ENCODE assay signal across 20 cellular contexts in genomic region chr3:179452872-179453271, GRCh38. TPM values are rescaled to one million over a fixed set of nuclear protein-coding genes. Genes with fewer than 3 reads are reported as not detected.
DNase-seq lines count a peak whose midpoint lies in the region; ATAC-seq and TF ChIP-seq lines count a peak whose summit lies in the region.
"Had no signal": no experiment of that assay in that cellular context is flagged by ENCODE, and none has a peak within 500 bp of the region (broad histone marks: within the 10 kb centered on the region; RNA-seq: fewer than 3 reads in every experiment).

No MANE protein-coding gene starts in this region.

- ATAC-seq in heart right ventricle (no peak), HG03469 (IDR thresholded peaks at IDR 0.05; ENCODE audit: unreplicated experiment) (no peak), GM19397 (IDR thresholded peaks at IDR 0.05; ENCODE audit: unreplicated experiment) (no peak)
- ATAC-seq: activated CD8-positive, alpha-beta T cell treated with anti-CD3 and anti-CD28 coated beads for 36 hours had no signal

- H3K27me3 Mint-ChIP-seq in type B pancreatic cell: peaks cover 28% of the 10 kb centered on the region
- H3K27me3 Mint-ChIP-seq: activated B cell treated with CpG ODN at 0.5 μM for 24 hours had no signal

- peaks cover under 1% of the 10 kb centered on the region for H3K36me3 Mint-ChIP-seq in type B pancreatic cell

- intact Hi-C loops in heart right ventricle (cut with DNase I): loop anchor here in 2 of 10 donors (5.0 to 10.0 kb wide), 2 partner anchors 62 to 109 kb away; partner anchors contain the start of gene ACTL6A (in 2 of the 2)

- no peak overlapping the region for H3K4me3 ChIP-seq in heart right ventricle
- no peak overlapping the region for H3K4me3 ChIP-seq in right atrium auricular region
- no peak overlapping the region for H3K4me3 ChIP-seq in muscle layer of duodenum (ENCODE audit: low read depth in 1 of 2, low read length in 2 of 2)
- H3K4me3 ChIP-seq: BLaER1 had no signal

- H3K27ac Mint-ChIP-seq in type B pancreatic cell: peak overlapping the region; percentile 94
- H3K27ac Mint-ChIP-seq: activated CD8-positive, alpha-beta T cell treated with anti-CD3 and anti-CD28 coated beads for 36 hours; activated naive CD4-positive, alpha-beta T cell treated with anti-CD3 and anti-CD28 coated beads for 36 hours; activated T-cell treated with anti-CD3 and anti-CD28 coated beads, Interleukin-2, amount 50 U/mL, for 24 hours; endodermal cell had no signal

- 79 to 80% methylated on average over 8 of the region's 8 CpGs for WGBS in heart right ventricle, 2 donors

- TF ChIP-seq CTCF in heart right ventricle (IDR thresholded peaks at IDR 0.05) (no peak), right atrium auricular region (IDR thresholded peaks at IDR 0.05) (no peak), type B pancreatic cell (conservative IDR thresholded peaks at IDR 0.05) (no peak)

- H3K4me1 ChIP-seq in heart right ventricle: peaks cover 0 to 40% (median 36%) of the 10 kb centered on the region in 9 donors
- H3K4me1 ChIP-seq in right atrium auricular region: peaks cover 0 to 18% of the 10 kb centered on the region in 2 donors
- H3K4me1 ChIP-seq in muscle layer of duodenum (ENCODE audit: control insufficient read depth in 1 of 2, insufficient read depth in 2 of 2, low read length in 2 of 2): peaks cover 0 to 16% of the 10 kb centered on the region in 2 donors

- peak overlapping the region; percentile 18 for H3K4me3 Mint-ChIP-seq in type B pancreatic cell
- H3K4me3 Mint-ChIP-seq: activated T-cell treated with anti-CD3 and anti-CD28 coated beads, Interleukin-2, amount 50 U/mL, for 24 hours had no signal

- H3K36me3 ChIP-seq in heart right ventricle (no peaks in the 10 kb centered on the region), right atrium auricular region (no peaks in the 10 kb centered on the region), muscle layer of duodenum (ENCODE audit: control insufficient read depth in 1 of 2, insufficient read depth in 2 of 2, low read length in 2 of 2) (no peaks in the 10 kb centered on the region)
- H3K36me3 ChIP-seq: BLaER1 had no signal

- H3K27me3 ChIP-seq in heart right ventricle: no peaks in the 10 kb centered on the region
- H3K27me3 ChIP-seq in right atrium auricular region: no peaks in the 10 kb centered on the region
- H3K27me3 ChIP-seq in muscle layer of duodenum (ENCODE audit: low read depth, low read length): no peaks in the 10 kb centered on the region
- H3K27me3 ChIP-seq: BLaER1 had no signal

- DNase-seq in heart right ventricle (no peak), right atrium auricular region (ENCODE audit: low spot score) (no peak), dermis blood vessel endothelial cell (peak; percentile 27), type B pancreatic cell (ENCODE audit: extremely low spot score, unreplicated experiment) (no peak), amniotic stem cell (lab: John Stamatoyannopoulos, UW) (no peak)
- DNase-seq: 8988T; activated B cell treated with CpG ODN at 0.5 μM for 24 hours; activated CD8-positive, alpha-beta T cell treated with anti-CD3 and anti-CD28 coated beads for 36 hours; activated naive CD4-positive, alpha-beta T cell treated with anti-CD3 and anti-CD28 coated beads for 36 hours; activated T-cell treated with anti-CD3 and anti-CD28 coated beads, Interleukin-2, amount 50 U/mL, for 24 hours; endodermal cell; MM.1S; NCI-H2171; NCI-H526; nephron progenitor cell had no signal

- peaks cover 26% of the 10 kb centered on the region for H3K4me1 Mint-ChIP-seq in type B pancreatic cell (ENCODE audit: unreplicated experiment)

- H3K9me3 ChIP-seq in heart right ventricle (no peaks in the 10 kb centered on the region), right atrium auricular region (no peaks in the 10 kb centered on the region), muscle layer of duodenum (ENCODE audit: control insufficient read depth in 1 of 2, low read length in 2 of 2) (no peaks in the 10 kb centered on the region)
- H3K9me3 ChIP-seq: BLaER1 had no signal

- H3K9me3 Mint-ChIP-seq in type B pancreatic cell: no peaks in the 10 kb centered on the region
- H3K9me3 Mint-ChIP-seq: activated B cell treated with CpG ODN at 0.5 μM for 24 hours; activated CD8-positive, alpha-beta T cell treated with anti-CD3 and anti-CD28 coated beads for 36 hours; activated naive CD4-positive, alpha-beta T cell treated with anti-CD3 and anti-CD28 coated beads for 36 hours; activated T-cell treated with anti-CD3 and anti-CD28 coated beads, Interleukin-2, amount 50 U/mL, for 24 hours; endodermal cell; nephron progenitor cell had no signal

- peak overlapping the region in 8 of 10 donors; percentile 92 to 97 (median 95) for H3K27ac ChIP-seq in heart right ventricle
- peak overlapping the region in 1 of 2 donors; percentile 95 for H3K27ac ChIP-seq in right atrium auricular region
- peak overlapping the region; percentile 79 for H3K27ac ChIP-seq in muscle layer of duodenum (ENCODE audit: low read length)
- H3K27ac ChIP-seq: RWPE1 had no signal

RNA-seq across cellular contexts. Expression of gene GNB4, which starts 1.6 kb away (rescaled TPM):
- total RNA-seq in heart right ventricle (10 to 100 TPM; 12.4 to 48.2 (median 13.4) TPM), right atrium auricular region (10 to 100 TPM; 11.7 to 36.0 TPM), dermis blood vessel endothelial cell (70.5 and 93.4 TPM in 2 replicates), type B pancreatic cell (ENCODE audit: low replicate concordance) (11.9 and 26.8 TPM in 2 replicates)
- 1 to 10 TPM; 6.6 to 8.3 TPM for polyA plus RNA-seq in heart right ventricle
